ENCODE assay signal across 14 cellular contexts in genomic region chr1:226700861-226701260, GRCh38. TPM values are rescaled to one million over a fixed set of nuclear protein-coding genes. Genes with fewer than 3 reads are reported as not detected.
DNase-seq lines count a peak whose midpoint lies in the region; ATAC-seq, FAIRE-seq and TF ChIP-seq lines count a peak whose summit lies in the region.
"Had no signal": no experiment of that assay in that cellular context is flagged by ENCODE, and none has a peak within 500 bp of the region (broad histone marks: within the 10 kb centered on the region; RNA-seq: fewer than 3 reads in every experiment).

No MANE protein-coding gene starts in this region.

- peaks cover 93% of the 10 kb centered on the region for H3K4me1 Mint-ChIP-seq in CD4-positive, alpha-beta T cell (ENCODE audit: low read depth)
- H3K4me1 Mint-ChIP-seq in nephron progenitor cell: peaks cover 54% of the 10 kb centered on the region

- SMC1A ChIA-PET in GM12878 (lab: Charles Lee; ENCODE audit: uncharacterized antibody, unreplicated experiment): interaction anchor here (0.8 to 2.2 kb wide), 8 partner anchors 9 to 70 kb away, joined by 3 to 7 read pairs (median 3); no protein-coding TSS in a partner anchor

- WGBS in GM12878 (ENCODE audit: insufficient coverage, insufficient replicate concordance, low lambda C conversion rate, missing lambda C conversion rate): 37% methylated on average over 5 of the region's 5 CpGs

- H3K4me3 ChIP-seq in GM12878: no peak overlapping the region

- TF ChIP-seq POLR2A in GM12878 (IDR thresholded peaks at IDR 0.05; ENCODE audit: low read depth, low read length): no peak

- POLR2A ChIA-PET in CD4-positive, alpha-beta T cell (lab: Charles Lee): interaction anchor here (1.1 kb wide), 2 partner anchors 24 to 44 kb away, joined by 3 read pairs; no protein-coding TSS in a partner anchor
- POLR2A ChIA-PET in GM12878 (lab: Charles Lee): interaction anchor here (0.6 to 2.5 kb wide), 5 partner anchors 21 to 94 kb away, joined by 3 to 8 read pairs (median 3); no protein-coding TSS in a partner anchor

- DNase-seq in CD4-positive, alpha-beta T cell: no peak
- DNase-seq in GM13977 (ENCODE audit: low spot score) (peak; percentile 68), GM12878 (ENCODE audit: low read depth, low spot score) (no peak), nephron progenitor cell (no peak), urothelium cell line (ENCODE audit: low spot score) (no peak), NCI-H187 treated with DMSO at 0.1 percent for 48 hours (lab: John Stamatoyannopoulos, UW) (no peak)
- DNase-seq in NK-92 treated with Interleukin-12 subunit alpha and Interleukin-12 subunit beta, amount 100 ng/mL, for 24 hours (lab: John Stamatoyannopoulos, UW): no peak
- DNase-seq: foreskin melanocyte, mesenchymal stem cell, NCI-H2081 treated with DMSO at 0.1 percent for 48 hours had no signal

- peaks cover 90% of the 10 kb centered on the region for H3K36me3 Mint-ChIP-seq in CD4-positive, alpha-beta T cell (ENCODE audit: low read depth)
- H3K36me3 Mint-ChIP-seq in nephron progenitor cell (ENCODE audit: low read depth): peaks cover 5% of the 10 kb centered on the region

- no peak overlapping the region for H3K4me2 ChIP-seq in GM12878 (ENCODE audit: control insufficient read depth, insufficient read depth)

- in situ Hi-C loops in GM13977 (cut with MboI; ENCODE audit: low pct_unique_long_range_greater_than_20kb, low sequenced_read_pairs, unreplicated experiment) (no loop called here), GM12878 (cut with MboI) (no loop called here)

- ATAC-seq in CD4-positive, alpha-beta T cell (ENCODE audit: poor library complexity): no peak
- no peak for ATAC-seq in GM12878
- ATAC-seq in GM21737 (IDR thresholded peaks at IDR 0.05; ENCODE audit: unreplicated experiment): no peak
- ATAC-seq: activated CD4-positive, CD25-positive, alpha-beta regulatory T cell treated with anti-CD3 and anti-CD28 coated beads, Interleukin-2, amount 50 U/mL, for 24 hours had no signal

- H3K27me3 Mint-ChIP-seq in CD4-positive, alpha-beta T cell: no peaks in the 10 kb centered on the region
- H3K27me3 Mint-ChIP-seq in nephron progenitor cell (ENCODE audit: low read depth, poor library complexity): peaks cover 3% of the 10 kb centered on the region

- H3K27ac Mint-ChIP-seq in CD4-positive, alpha-beta T cell: peak overlapping the region; percentile 95
- peak overlapping the region; percentile 37 for H3K27ac Mint-ChIP-seq in nephron progenitor cell

- no peak for TF ChIP-seq CTCF in CD4-positive, alpha-beta T cell (IDR thresholded peaks at IDR 0.05)
- TF ChIP-seq CTCF in GM13977 (IDR thresholded peaks at IDR 0.05; ENCODE audit: extremely low read depth, insufficient read depth, missing control alignments) (no peak), GM12878 (IDR thresholded peaks at IDR 0.05 in 2 of 3, conservative IDR thresholded peaks at IDR 0.05 in 1 of 3; ENCODE audit: control insufficient read depth in 2 of 3, extremely low read depth in 1 of 3, insufficient read depth in 1 of 3, low read depth in 3 of 3, low read length in 3 of 3) (no peak), nephron progenitor cell (IDR thresholded peaks at IDR 0.05) (no peak)

- H2AFZ ChIP-seq in GM12878 (ENCODE audit: control insufficient read depth, low read depth, low read length): no peak overlapping the region

- H3K79me2 ChIP-seq in GM12878 (ENCODE audit: control insufficient read depth, insufficient read depth, low read length): peaks cover 28% of the 10 kb centered on the region

- BruUV-seq in GM12878 (replicated peaks; lab: Mats Ljungman, UMichigan): no TSS peak

- FAIRE-seq in GM12878 (lab: Jason Lieb, UNC): no peak
- no peak for FAIRE-seq in urothelium cell line (lab: Jason Lieb, UNC)
- FAIRE-seq: bronchial epithelial cell, RCC 7860 had no signal

- no peak overlapping the region for H3K9ac ChIP-seq in GM12878 (ENCODE audit: control insufficient read depth, insufficient read depth, low read length)

- peaks cover 0 to 3% of the 10 kb centered on the region in 2 experiments; a peak in 2 of 4 replicates for H3K36me3 ChIP-seq in GM12878 (ENCODE audit: control insufficient read depth in 2 of 2, insufficient read depth in 2 of 2, low read length in 1 of 2)

- H3K4me3 Mint-ChIP-seq in CD4-positive, alpha-beta T cell: peak overlapping the region; percentile 77
- no peak overlapping the region for H3K4me3 Mint-ChIP-seq in nephron progenitor cell

- RAD21 ChIA-PET in GM12878 (lab: Charles Lee; ENCODE audit: unreplicated experiment): interaction anchor here (0.6 to 1.6 kb wide), 9 partner anchors 8 to 57 kb away, joined by 3 to 6 read pairs (median 4); partner anchors contain the start of gene ITPKB

- CTCF ChIA-PET in CD4-positive, alpha-beta T cell (lab: Charles Lee): no interaction called here
- CTCF ChIA-PET in GM12878 (lab: Yijun Ruan, JAX): interaction anchor here (0.9 to 2.1 kb wide), 4 partner anchors 13 to 292 kb away, joined by 3 to 7 read pairs (median 4); no protein-coding TSS in a partner anchor

- peak overlapping the region; percentile 45 for H3K27ac ChIP-seq in CD4-positive, alpha-beta T cell (ENCODE audit: low read depth, low read length)
- no peak overlapping the region for H3K27ac ChIP-seq in GM12878 (ENCODE audit: control insufficient read depth, insufficient read depth)

- 0 out of 2 replicates have a peak, but pooled peaks cover 2% of the 10 kb centered on the region for H4K20me1 ChIP-seq in GM12878 (ENCODE audit: control insufficient read depth, insufficient read depth)

- no peak for TF ChIP-seq RAD21 in GM12878 (IDR thresholded peaks at IDR 0.05; ENCODE audit: insufficient read depth, low read depth, low read length)

- no peak for TF ChIP-seq EP300 in GM12878 (IDR thresholded peaks at IDR 0.05; ENCODE audit: borderline replicate concordance in 1 of 2, control insufficient read depth in 1 of 2, low read depth in 2 of 2, low read length in 2 of 2)

- no peaks in the 10 kb centered on the region for H3K9me3 ChIP-seq in CD4-positive, alpha-beta T cell (ENCODE audit: control insufficient read depth, low read length)
- H3K9me3 ChIP-seq in GM12878 (replicated peaks; ENCODE audit: control insufficient read depth, insufficient read depth, low read length): no peaks in the 10 kb centered on the region

- intact Hi-C loops in CD4-positive, alpha-beta T cell (cut with DNase I, micrococcal nuclease): loop anchor here in 1 of 2 experiments (5.0 to 10.0 kb wide), 3 partner anchors 36 to 124 kb away; partner anchors contain the start of gene ITPKB
- intact Hi-C loops in GM12878 (cut with micrococcal nuclease; ENCODE audit: unreplicated experiment): no loop called here

- H3K9me3 Mint-ChIP-seq in CD4-positive, alpha-beta T cell: no peaks in the 10 kb centered on the region
- H3K9me3 Mint-ChIP-seq in nephron progenitor cell: no peaks in the 10 kb centered on the region

- peaks cover 29% of the 10 kb centered on the region for H3K4me1 ChIP-seq in GM12878 (ENCODE audit: control insufficient read depth, insufficient read depth, low read length)

- no peaks in the 10 kb centered on the region for H3K27me3 ChIP-seq in CD4-positive, alpha-beta T cell (ENCODE audit: control insufficient read depth, insufficient read depth, low read length)
- no peaks in the 10 kb centered on the region for H3K27me3 ChIP-seq in GM12878 (replicated peaks in 1 of 2; ENCODE audit: control insufficient read depth in 2 of 2, insufficient read depth in 2 of 2, low read length in 1 of 2)

TF ChIP-seq in GM12878, 131 proteins besides CTCF, POLR2A, EP300 and RAD21 (continues in another document):
- no peak for TF ChIP-seq RFX5 (IDR thresholded peaks at IDR 0.05; ENCODE audit: low read depth, low read length)
- peak; percentile 47; the same call in 1 of the 2 replicates for TF ChIP-seq JUNB (IDR thresholded peaks at IDR 0.05)
- no peak for TF ChIP-seq WRNIP1 (IDR thresholded peaks at IDR 0.05; ENCODE audit: borderline replicate concordance, low read depth, low read length)
- TF ChIP-seq STAT3 (IDR thresholded peaks at IDR 0.05; ENCODE audit: low read depth, low read length): no peak

RNA-seq across cellular contexts. Expression of gene ITPKB, which starts 38.2 kb away (rescaled TPM):
- 100 to 1,000 TPM; 565 to 583 TPM for total RNA-seq in CD4-positive, alpha-beta T cell
- total RNA-seq in GM12878 (2013; cell fraction: nucleolus; rRNA removed): 128 and 140 TPM in 2 replicates
- total RNA-seq in GM12878 (2014; rRNA removed) (16.5 and 17.5 TPM in 2 replicates), GM12878 (2014; rRNA removed; fragmentation: Illumina TruSeq; extraction: Trizol) (14.2 and 14.6 TPM in 2 replicates), GM12878 (2021) (34.4 and 38.7 TPM in 2 replicates)
- 4.5 TPM for polyA plus RNA-seq in GM12878 (2011; ENCODE audit: low read depth)
- polyA plus RNA-seq in GM12878 (2011; rRNA removed) (8.8 and 11.6 TPM in 2 replicates), GM12878 (2014; fragmentation: Illumina TruSeq; extraction: Trizol) (8.8 and 14.7 TPM in 2 replicates), GM12878 (2014; fragmentation: Nextera tagmentation; extraction: Ambion mirVana) (1 to 10 TPM; 1.3 TPM), GM12878 (2014; rRNA removed) (20.3 and 20.9 TPM in 2 replicates), GM12878 (2016; fragmentation: Nextera tagmentation; extraction: Ambion mirVana) (1 to 10 TPM; 2.2 to 5.2 TPM)
- polyA plus RNA-seq in GM12878 (2011; cell fraction: cytosol; rRNA removed): 12.4 and 12.8 TPM in 2 replicates
- polyA plus RNA-seq in GM12878 (2011; cell fraction: nucleus; rRNA removed): 20.1 and 27.3 TPM in 2 replicates
- 10.6 and 14.4 TPM in 2 replicates for polyA plus RNA-seq in GM12878 (2012)
- 18.1 and 33.2 TPM in 2 replicates for polyA minus RNA-seq in GM12878 (2011; rRNA and poly(A)+ RNA removed)
- polyA minus RNA-seq in GM12878 (2011; cell fraction: cytosol; rRNA and poly(A)+ RNA removed): 11.4 and 12.6 TPM in 2 replicates
- 28.3 and 47.7 TPM in 2 replicates for polyA minus RNA-seq in GM12878 (2011; cell fraction: nucleus; rRNA and poly(A)+ RNA removed)

Comparison
In these comparisons a context has a peak if more than half of its experiments do, and no peak if none do; other contexts are left out.
1. RNA of gene ITPKB, which starts 38.2 kb away (total RNA-seq): 565 to 583 TPM in CD4-positive, alpha-beta T cell; 14.2 to 140 TPM in GM12878; every median in the first group is over 4 times any median in the second.